In the genomic region with DNA sequence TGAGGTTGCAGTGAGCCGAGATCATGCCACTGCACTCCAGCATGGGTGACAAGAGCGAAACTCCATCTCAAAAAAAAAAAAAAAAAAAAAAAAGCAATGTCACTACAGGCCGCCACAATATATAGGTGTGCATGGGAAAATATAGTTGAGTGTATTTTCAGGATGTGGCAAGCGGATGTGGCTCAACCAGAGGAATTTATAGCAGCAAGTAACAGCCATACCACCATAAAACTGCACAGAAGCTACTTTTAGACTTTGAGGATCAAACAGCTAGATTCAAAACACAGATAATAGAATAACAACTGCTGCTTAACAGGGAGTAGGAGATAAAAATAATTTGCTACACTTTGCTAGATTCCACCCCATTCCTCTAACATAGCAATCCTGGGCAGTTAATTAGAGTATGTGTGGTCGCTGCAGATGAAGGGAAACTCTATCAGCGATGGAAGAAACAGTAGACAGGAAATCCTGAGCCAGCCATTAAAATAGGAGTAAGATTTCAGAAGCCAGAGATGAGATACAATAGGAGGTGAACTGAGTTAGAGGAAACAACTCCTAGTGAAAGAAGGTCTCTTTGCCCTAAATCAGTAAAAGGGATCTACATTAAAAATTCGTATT, we compare ENCODE assay signal across 9 cellular contexts.
DNase-seq lines count a peak whose midpoint lies in the region; ATAC-seq, FAIRE-seq and TF ChIP-seq lines count a peak whose summit lies in the region.
"Had no signal": no experiment of that assay in that cellular context is flagged by ENCODE, and none has a peak within 500 bp of the region (broad histone marks: within the 10 kb centered on the region; RNA-seq: fewer than 3 reads in every experiment).

No MANE protein-coding gene starts in this region.

- H3K27me3 ChIP-seq in stomach, result no peaks in the 10 kb centered on the region

- H3K27ac ChIP-seq in KOPT-K1 (ENCODE audit: low read depth, low read length, poor library complexity, severe bottlenecking) (peak overlapping the region; percentile 92), stomach (no peak overlapping the region)

- H3K9me3 ChIP-seq in KOPT-K1 (ENCODE audit: insufficient read depth, low read length, poor library complexity, severe bottlenecking), result peaks cover 5% of the 10 kb centered on the region
- H3K9me3 ChIP-seq in stomach, result no peaks in the 10 kb centered on the region

- DNase-seq in GM12891 (ENCODE audit: insufficient read length, low spot score) (no peak), stomach (no peak), amniotic stem cell (lab: John Stamatoyannopoulos, UW) (no peak), globus pallidus (ENCODE audit: low spot score) (no peak)
- no peak for DNase-seq in central memory CD8-positive, alpha-beta T cell (ENCODE audit: low spot score in 2 of 2)
- DNase-seq: NCI-H2171 treated with DMSO at 0.1 percent for 48 hours had no signal

- no peaks in the 10 kb centered on the region for H3K4me1 ChIP-seq in stomach

- H3K27me3 Mint-ChIP-seq in central memory CD8-positive, alpha-beta T cell, result no peaks in the 10 kb centered on the region

- ATAC-seq in GM21526 (IDR thresholded peaks at IDR 0.05; ENCODE audit: low FRiP score, unreplicated experiment) (peak; percentile 66), GM19397 (IDR thresholded peaks at IDR 0.05; ENCODE audit: unreplicated experiment) (no peak)
- ATAC-seq in central memory CD8-positive, alpha-beta T cell (replicated peaks; ENCODE audit: extremely low read depth, poor library complexity, severe bottlenecking), result peak; percentile 75

- no peak for TF ChIP-seq EP300 in stomach (IDR thresholded peaks at IDR 0.05)

- H3K27ac Mint-ChIP-seq in central memory CD8-positive, alpha-beta T cell (ENCODE audit: low read depth), result no peak overlapping the region

- intact Hi-C loops in stomach (cut with DNase I; ENCODE audit: low total_unique reads), result no loop called here

- TF ChIP-seq POLR2A in GM12891 (IDR thresholded peaks at IDR 0.05; ENCODE audit: low read depth, low read length) (no peak), stomach (IDR thresholded peaks at IDR 0.05) (no peak)

- peak; percentile 66 for FAIRE-seq in GM12891 (lab: Jason Lieb, UNC)

- TF ChIP-seq CTCF in stomach (IDR thresholded peaks at IDR 0.05), result no peak

- no peaks in the 10 kb centered on the region for H3K9me3 Mint-ChIP-seq in central memory CD8-positive, alpha-beta T cell

- H3K36me3 ChIP-seq in KOPT-K1 (ENCODE audit: insufficient read depth, low read length), result no peaks in the 10 kb centered on the region
- H3K36me3 ChIP-seq in stomach, result no peaks in the 10 kb centered on the region

- peaks cover 2% of the 10 kb centered on the region for H3K36me3 Mint-ChIP-seq in central memory CD8-positive, alpha-beta T cell (ENCODE audit: insufficient read depth)

- peak overlapping the region; percentile 27 for H3K4me3 Mint-ChIP-seq in central memory CD8-positive, alpha-beta T cell

- H3K4me3 ChIP-seq in stomach, result no peak overlapping the region

- H3K4me1 Mint-ChIP-seq in central memory CD8-positive, alpha-beta T cell, result peaks cover 55% of the 10 kb centered on the region

- WGBS in stomach, 5 donors, result 75 to 85% (median 80%) methylated on average over 7 of the region's 7 CpGs

TF ChIP-seq in GM12891, 5 proteins besides CTCF, POLR2A, EP300 and RAD21:
- no peak for TF ChIP-seq SPI1 (IDR thresholded peaks at IDR 0.05; ENCODE audit: low read depth, low read length)
- TF ChIP-seq POLR2AphosphoS5 (IDR thresholded peaks at IDR 0.05; ENCODE audit: low read depth, low read length), result no peak
- no peak for TF ChIP-seq PAX5 (IDR thresholded peaks at IDR 0.05; ENCODE audit: insufficient read depth, low read length, severe bottlenecking)
- TF ChIP-seq POU2F2 (IDR thresholded peaks at IDR 0.05; ENCODE audit: low read depth, low read length), result no peak
